8 cellular contexts compared by ENCODE assay signal in the genomic region with DNA sequence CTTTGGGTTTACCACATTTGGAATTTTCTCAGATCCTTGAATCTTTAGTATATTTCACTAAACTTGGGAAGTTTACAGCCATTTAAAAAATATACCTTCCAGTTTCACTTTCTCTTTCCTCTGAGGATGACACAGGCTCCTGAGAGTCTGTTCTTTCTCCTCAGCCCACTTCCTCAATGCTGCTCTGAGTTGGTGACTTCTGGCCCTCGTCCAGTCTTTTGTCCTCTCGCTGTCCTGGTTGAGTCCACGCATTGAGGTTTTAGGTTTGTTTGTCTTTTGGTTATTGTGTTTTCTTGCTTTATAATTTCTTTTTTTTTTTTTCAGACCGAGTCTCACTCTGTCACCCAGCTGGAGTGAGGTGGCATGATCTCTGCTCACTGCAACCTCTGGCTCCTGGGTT. TPM values are rescaled to one million over a fixed set of nuclear protein-coding genes. Genes with fewer than 3 reads are reported as not detected.
DNase-seq lines count a peak whose midpoint lies in the region; ATAC-seq, FAIRE-seq and TF ChIP-seq lines count a peak whose summit lies in the region.

No MANE protein-coding gene starts in this region.

- no peak overlapping the region for H2AFZ ChIP-seq in PC-9

- BruUV-seq in PC-9 (replicated peaks; lab: Mats Ljungman, UMichigan) = no TSS peak

- TF ChIP-seq POLR2A in prostate gland (IDR thresholded peaks at IDR 0.05) = no peak

- DNase-seq in AG04449 (ENCODE audit: low read depth, low spot score) (no peak), PC-9 (peak; percentile 23 to 51), pancreas (peak in 1 of 6 donors; percentile 36), HK-2 (ENCODE audit: unreplicated experiment) (no peak), prostate gland (ENCODE audit: low spot score) (no peak)

- no peaks in the 10 kb centered on the region for H3K9me2 ChIP-seq in PC-9 (ENCODE audit: insufficient read depth)

- H3K4me2 ChIP-seq in PC-9 = peak overlapping the region; percentile 59

- intact Hi-C loops in PC-9 (cut with micrococcal nuclease; ENCODE audit: unreplicated experiment) (loop anchor here (1.0 kb wide), 1 partner anchor 75 kb away; no protein-coding TSS in a partner anchor), pancreas (cut with DNase I) (no loop called here), prostate gland (cut with DNase I) (loop anchor here (5.0 kb wide), 1 partner anchor 152 kb away; no protein-coding TSS in a partner anchor)

- H3K4me3 ChIP-seq in AG04449 (ENCODE audit: low read depth, low read length) = peak overlapping the region; percentile 23
- no peak overlapping the region for H3K4me3 ChIP-seq in PC-9
- no peak overlapping the region for H3K4me3 ChIP-seq in pancreas
- no peak overlapping the region for H3K4me3 ChIP-seq in prostate gland

- POLR2A ChIA-PET in AG04449 (lab: Yijun Ruan, JAX) (no interaction called here), PC-9 (lab: Charles Lee; ENCODE audit: unreplicated experiment) (no interaction called here)

- TF ChIP-seq CTCF in AG04449 (IDR thresholded peaks at IDR 0.05; ENCODE audit: insufficient read depth, low read length, missing control alignments) = no peak
- no peak for TF ChIP-seq CTCF in PC-9 (conservative IDR thresholded peaks at IDR 0.05)
- TF ChIP-seq CTCF in pancreas (IDR thresholded peaks at IDR 0.05) = no peak
- no peak for TF ChIP-seq CTCF in prostate gland (IDR thresholded peaks at IDR 0.05)

- no peaks in the 10 kb centered on the region for H3K79me2 ChIP-seq in PC-9 (ENCODE audit: low read depth)

- peak; percentile 83 for FAIRE-seq in endometrium (lab: Jason Lieb, UNC)
- peak; percentile 20 for FAIRE-seq in pancreas (lab: Jason Lieb, UNC)

- H3K27ac ChIP-seq in PC-9 (no peak overlapping the region), pancreas (peak overlapping the region in 1 of 4 donors; percentile 35), prostate gland (no peak overlapping the region)

- no peaks in the 10 kb centered on the region for H3K27me3 ChIP-seq in PC-9 (ENCODE audit: insufficient read depth, low read depth)
- no peaks in the 10 kb centered on the region for H3K27me3 ChIP-seq in pancreas
- H3K27me3 ChIP-seq in prostate gland (replicated peaks; ENCODE audit: insufficient read depth) = no peaks in the 10 kb centered on the region

- H3K9me3 ChIP-seq in PC-9 (ENCODE audit: insufficient read depth, low read depth) (no peaks in the 10 kb centered on the region), pancreas (no peaks in the 10 kb centered on the region), prostate gland (no peaks in the 10 kb centered on the region)

- H3K4me1 ChIP-seq in PC-9 (replicated peaks; ENCODE audit: insufficient read depth) (0 out of 2 replicates have a peak, but pooled peaks cover 6% of the 10 kb centered on the region), pancreas (peaks cover 0 to 6% (median 0%) of the 10 kb centered on the region in 3 donors), prostate gland (replicated peaks) (peaks cover 2% of the 10 kb centered on the region)

- H4K20me1 ChIP-seq in PC-9 (ENCODE audit: insufficient read depth) = no peaks in the 10 kb centered on the region

- CTCF ChIA-PET in AG04449 (lab: Yijun Ruan, JAX) (interaction anchor here (1.4 to 10.4 kb wide), 7 partner anchors 10 to 406 kb away, joined by 3 to 268 read pairs (median 36); no protein-coding TSS in a partner anchor), PC-9 (lab: Charles Lee) (interaction anchor here (0.7 kb wide), 2 partner anchors 12 to 105 kb away, joined by 5 to 8 read pairs; no protein-coding TSS in a partner anchor)

- peak; percentile 87 for ATAC-seq in GM18517 (IDR thresholded peaks at IDR 0.05; ENCODE audit: unreplicated experiment)
- peak; percentile 82 for ATAC-seq in HG02973 (IDR thresholded peaks at IDR 0.05; ENCODE audit: unreplicated experiment)
- ATAC-seq in pancreas = peak in 2 of 4 donors; percentile 47 to 52

- no peaks in the 10 kb centered on the region for H3K36me3 ChIP-seq in PC-9 (ENCODE audit: low read depth)
- no peaks in the 10 kb centered on the region for H3K36me3 ChIP-seq in pancreas
- no peaks in the 10 kb centered on the region for H3K36me3 ChIP-seq in prostate gland

- no peaks in the 10 kb centered on the region for H3F3A ChIP-seq in PC-9 (ENCODE audit: insufficient read depth, low read depth)

- whole genome bisulfite sequencing in pancreas, 2 donors = 73 to 75% methylated on average over 4 of the region's 4 CpGs
- WGBS in prostate gland = 35% methylated on average over 4 of the region's 4 CpGs

RNA-seq across cellular contexts. Expression of gene GALR1, which starts 40.7 kb away (rescaled TPM):
- total RNA-seq in PC-9 (2021) = not detected in 2 replicates
- under 1 TPM in 4 of 6 donors, not detected in 2; 0.03 to 0.06 (median 0.04) TPM for total RNA-seq in pancreas
- under 1 TPM; under 0.01 to 0.16 TPM for polyA plus RNA-seq in pancreas
- total RNA-seq in prostate gland = under 1 TPM; 0.14 to 0.34 TPM

Comparison
In these comparisons a context has a peak if more than half of its experiments do, and no peak if none do; other contexts are left out.
1. DNase-seq: peak in PC-9 (2 of 2); none in AG04449 (single experiment), HK-2 (single experiment) and prostate gland (single experiment).
2. intact Hi-C loops: an anchor here in PC-9 (1.0 kb wide) and prostate gland (5.0 kb wide); none called in pancreas.